ENCODE assay signal across 8 cellular contexts in genomic region chr9:127915801-127916664, GRCh38. TPM values are rescaled to one million over a fixed set of nuclear protein-coding genes. Genes with fewer than 3 reads are reported as not detected.
DNase-seq lines count a peak whose midpoint lies in the region; ATAC-seq, FAIRE-seq and TF ChIP-seq lines count a peak whose summit lies in the region.

No MANE protein-coding gene starts in this region.

- peak; percentile 21 for DNase-seq in DMS79 treated with DMSO at 0.1 percent for 48 hours (lab: John Stamatoyannopoulos, UW)
- no peak for DNase-seq in DMS79 (lab: John Stamatoyannopoulos, UW)
- peak; percentile 45 to 88 (median 66) for DNase-seq in naive thymus-derived CD8-positive, alpha-beta T cell
- no peak for DNase-seq in kidney glomerular epithelial cell (lab: John Stamatoyannopoulos, UW)
- DNase-seq in D721Med (ENCODE audit: insufficient read length, low spot score) = no peak

- H3K36me3 ChIP-seq in OCI-LY3 (replicated peaks; ENCODE audit: low read depth, low read length) = peaks cover 46% of the 10 kb centered on the region
- H3K36me3 ChIP-seq in duodenal mucosa (ENCODE audit: control insufficient read depth in 1 of 2, insufficient read depth in 2 of 2, low read length in 2 of 2) = peaks cover 9 to 15% of the 10 kb centered on the region in 2 donors

- H2AFZ ChIP-seq in OCI-LY3 (ENCODE audit: low read depth, low read length) = no peak overlapping the region

- H3K4me1 Mint-ChIP-seq in naive thymus-derived CD8-positive, alpha-beta T cell = peaks cover 28 to 70% (median 57%) of the 10 kb centered on the region in 4 donors

- peak overlapping the region; percentile 85 to 95 (median 92) for H3K4me3 Mint-ChIP-seq in naive thymus-derived CD8-positive, alpha-beta T cell

- peak; percentile 34 to 67 for ATAC-seq in naive thymus-derived CD8-positive, alpha-beta T cell
- ATAC-seq in GM21576 (IDR thresholded peaks at IDR 0.05; ENCODE audit: unreplicated experiment) = no peak

- peaks cover 2 to 32% (median 6%) of the 10 kb centered on the region in 3 donors for H3K36me3 Mint-ChIP-seq in naive thymus-derived CD8-positive, alpha-beta T cell

- POLR2A ChIA-PET in naive thymus-derived CD8-positive, alpha-beta T cell (lab: Charles Lee) = interaction anchor here (0.5 to 12.6 kb wide), 30 partner anchors 12 to 1967 kb away, joined by 3 to 328 read pairs (median 4); partner anchors contain the start of genes CDK9, DPM2, FPGS and PTGES2

- H3K27me3 Mint-ChIP-seq in naive thymus-derived CD8-positive, alpha-beta T cell = no peaks in the 10 kb centered on the region

- H3K27ac Mint-ChIP-seq in naive thymus-derived CD8-positive, alpha-beta T cell = peak overlapping the region; percentile 83 to 98 (median 96)

- TF ChIP-seq CTCF in OCI-LY3 (IDR thresholded peaks at IDR 0.05; ENCODE audit: low read depth, low read length) (no peak), D721Med (IDR thresholded peaks at IDR 0.05; ENCODE audit: insufficient read depth, missing control alignments) (no peak)

- H3K9ac ChIP-seq in OCI-LY3 (ENCODE audit: low read length) (peak overlapping the region; percentile 99), duodenal mucosa (ENCODE audit: low read depth in 1 of 2, low read length in 2 of 2) (peak overlapping the region; percentile 72 to 90)

- H3K4me3 ChIP-seq in OCI-LY3 (ENCODE audit: low read length) (peak overlapping the region; percentile 96), duodenal mucosa (ENCODE audit: low read depth in 1 of 2, low read length in 2 of 2) (peak overlapping the region; percentile 80 to 93)

- H3K9me3 ChIP-seq in OCI-LY3 (ENCODE audit: insufficient read depth, low read length) = no peaks in the 10 kb centered on the region
- no peaks in the 10 kb centered on the region for H3K9me3 ChIP-seq in duodenal mucosa (ENCODE audit: control insufficient read depth in 1 of 2, low read length in 2 of 2)

- peak overlapping the region; percentile 98 for H3K4me2 ChIP-seq in OCI-LY3 (ENCODE audit: low read length)

- H3K79me2 ChIP-seq in OCI-LY3 (ENCODE audit: low read length) = peaks cover 65% of the 10 kb centered on the region

- peaks cover 71% of the 10 kb centered on the region for H3K4me1 ChIP-seq in OCI-LY3 (ENCODE audit: low read length)
- peaks cover 51 to 57% of the 10 kb centered on the region in 2 donors for H3K4me1 ChIP-seq in duodenal mucosa (ENCODE audit: control insufficient read depth in 1 of 2, insufficient read depth in 2 of 2, low read length in 2 of 2)

- no peak for FAIRE-seq in D721Med (lab: Jason Lieb, UNC)

- H3K27ac ChIP-seq in OCI-LY3 (ENCODE audit: low read length) (peak overlapping the region; percentile 99), duodenal mucosa (ENCODE audit: low read depth, low read length) (peak overlapping the region; percentile 2)

- H4K20me1 ChIP-seq in OCI-LY3 (ENCODE audit: insufficient read depth, low read length) = 0 out of 2 replicates have a peak, but pooled peaks cover 6% of the 10 kb centered on the region

- H3K9me3 Mint-ChIP-seq in naive thymus-derived CD8-positive, alpha-beta T cell = no peaks in the 10 kb centered on the region

- H3K27me3 ChIP-seq in OCI-LY3 (ENCODE audit: low read depth, low read length) (no peaks in the 10 kb centered on the region), duodenal mucosa (ENCODE audit: control insufficient read depth in 1 of 2, insufficient read depth in 2 of 2, low read length in 2 of 2) (no peaks in the 10 kb centered on the region)

RNA-seq across cellular contexts. Expression of gene ST6GALNAC4, which starts 0.8 kb away (rescaled TPM):
- 10 to 100 TPM; 47.0 to 47.5 TPM for total RNA-seq in naive thymus-derived CD8-positive, alpha-beta T cell
- polyA plus RNA-seq in naive thymus-derived CD8-positive, alpha-beta T cell = 10 to 100 TPM; 19.8 to 34.4 (median 22.1) TPM

RNA-seq across cellular contexts. Expression of gene PIP5KL1, which starts 14.5 kb away (rescaled TPM):
- total RNA-seq in naive thymus-derived CD8-positive, alpha-beta T cell = 1 to 10 TPM; 1.8 to 2.0 TPM
- polyA plus RNA-seq in naive thymus-derived CD8-positive, alpha-beta T cell = under 1 TPM in 2 of 3 donors, not detected in 1; 0.28 to 0.46 TPM

RNA-seq across cellular contexts. Expression of gene ST6GALNAC6, which starts 16.6 kb away (rescaled TPM):
- 100 to 1,000 TPM; 102 to 110 TPM for total RNA-seq in naive thymus-derived CD8-positive, alpha-beta T cell
- 10 to 100 TPM; 29.8 to 42.8 (median 30.3) TPM for polyA plus RNA-seq in naive thymus-derived CD8-positive, alpha-beta T cell

RNA-seq across cellular contexts. Expression of gene DPM2, which starts 21.6 kb away (rescaled TPM):
- total RNA-seq in naive thymus-derived CD8-positive, alpha-beta T cell = 10 to 100 TPM; 71.1 to 74.6 TPM
- 10 to 100 TPM; 28.5 to 34.7 (median 34.2) TPM for polyA plus RNA-seq in naive thymus-derived CD8-positive, alpha-beta T cell

RNA-seq across cellular contexts. Expression of gene AK1, which starts 38.6 kb away (rescaled TPM):
- 10 to 100 TPM; 52.2 to 57.1 TPM for total RNA-seq in naive thymus-derived CD8-positive, alpha-beta T cell
- under 1 TPM in 2 of 3 donors, not detected in 1; 0.07 to 0.22 TPM for polyA plus RNA-seq in naive thymus-derived CD8-positive, alpha-beta T cell

Comparison
In these comparisons a context has a peak if more than half of its experiments do, and no peak if none do; other contexts are left out.
1. DNase-seq: peak in DMS79 treated with DMSO at 0.1 percent for 48 hours (single experiment) and naive thymus-derived CD8-positive, alpha-beta T cell (10 of 10); none in DMS79 (single experiment), kidney glomerular epithelial cell (single experiment) and D721Med (single experiment).